In the genomic region with DNA sequence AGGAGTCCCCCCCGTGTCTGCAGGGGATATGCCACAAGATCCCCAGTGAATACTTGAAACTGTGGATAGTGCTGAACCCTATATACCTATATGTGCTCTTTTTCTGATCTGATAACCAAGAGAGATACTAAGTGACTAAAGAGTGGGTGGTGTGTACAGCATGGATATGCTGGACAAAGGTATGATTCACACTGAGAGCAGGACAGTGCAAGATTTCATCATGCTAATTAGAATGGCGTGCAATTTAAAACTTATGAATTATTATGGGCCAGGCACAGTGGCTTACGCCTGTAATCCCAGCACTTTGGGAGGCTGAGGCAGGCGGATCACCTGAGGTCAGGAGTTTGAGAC, we compare ENCODE assay signal across 1 cellular context.
TF ChIP-seq lines count a peak whose summit lies in the region.

No MANE protein-coding gene starts in this region.

TF ChIP-seq in SK-N-SH, 30 proteins besides CTCF, POLR2A, EP300 and RAD21 (continued from another document):
- TF ChIP-seq, protein P1, sequence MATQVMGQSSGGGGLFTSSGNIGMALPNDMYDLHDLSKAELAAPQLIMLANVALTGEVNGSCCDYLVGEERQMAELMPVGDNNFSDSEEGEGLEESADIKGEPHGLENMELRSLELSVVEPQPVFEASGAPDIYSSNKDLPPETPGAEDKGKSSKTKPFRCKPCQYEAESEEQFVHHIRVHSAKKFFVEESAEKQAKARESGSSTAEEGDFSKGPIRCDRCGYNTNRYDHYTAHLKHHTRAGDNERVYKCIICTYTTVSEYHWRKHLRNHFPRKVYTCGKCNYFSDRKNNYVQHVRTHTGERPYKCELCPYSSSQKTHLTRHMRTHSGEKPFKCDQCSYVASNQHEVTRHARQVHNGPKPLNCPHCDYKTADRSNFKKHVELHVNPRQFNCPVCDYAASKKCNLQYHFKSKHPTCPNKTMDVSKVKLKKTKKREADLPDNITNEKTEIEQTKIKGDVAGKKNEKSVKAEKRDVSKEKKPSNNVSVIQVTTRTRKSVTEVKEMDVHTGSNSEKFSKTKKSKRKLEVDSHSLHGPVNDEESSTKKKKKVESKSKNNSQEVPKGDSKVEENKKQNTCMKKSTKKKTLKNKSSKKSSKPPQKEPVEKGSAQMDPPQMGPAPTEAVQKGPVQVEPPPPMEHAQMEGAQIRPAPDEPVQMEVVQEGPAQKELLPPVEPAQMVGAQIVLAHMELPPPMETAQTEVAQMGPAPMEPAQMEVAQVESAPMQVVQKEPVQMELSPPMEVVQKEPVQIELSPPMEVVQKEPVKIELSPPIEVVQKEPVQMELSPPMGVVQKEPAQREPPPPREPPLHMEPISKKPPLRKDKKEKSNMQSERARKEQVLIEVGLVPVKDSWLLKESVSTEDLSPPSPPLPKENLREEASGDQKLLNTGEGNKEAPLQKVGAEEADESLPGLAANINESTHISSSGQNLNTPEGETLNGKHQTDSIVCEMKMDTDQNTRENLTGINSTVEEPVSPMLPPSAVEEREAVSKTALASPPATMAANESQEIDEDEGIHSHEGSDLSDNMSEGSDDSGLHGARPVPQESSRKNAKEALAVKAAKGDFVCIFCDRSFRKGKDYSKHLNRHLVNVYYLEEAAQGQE (IDR thresholded peaks at IDR 0.05; ENCODE audit: low read depth, low read length), result no peak
- no peak for TF ChIP-seq RFX5 (IDR thresholded peaks at IDR 0.05; ENCODE audit: low read length)
- no peak for TF ChIP-seq TEAD4 (IDR thresholded peaks at IDR 0.05; ENCODE audit: borderline replicate concordance, insufficient read depth)
- TF ChIP-seq GATA2 (CRISPR knock-in tag; IDR thresholded peaks at IDR 0.05), result no peak
- no peak for TF ChIP-seq JUND (IDR thresholded peaks at IDR 0.05)
- TF ChIP-seq ELF1 (IDR thresholded peaks at IDR 0.05), result no peak
- no peak for TF ChIP-seq RCOR1 (IDR thresholded peaks at IDR 0.05; ENCODE audit: low read length)
- TF ChIP-seq, protein P2, sequence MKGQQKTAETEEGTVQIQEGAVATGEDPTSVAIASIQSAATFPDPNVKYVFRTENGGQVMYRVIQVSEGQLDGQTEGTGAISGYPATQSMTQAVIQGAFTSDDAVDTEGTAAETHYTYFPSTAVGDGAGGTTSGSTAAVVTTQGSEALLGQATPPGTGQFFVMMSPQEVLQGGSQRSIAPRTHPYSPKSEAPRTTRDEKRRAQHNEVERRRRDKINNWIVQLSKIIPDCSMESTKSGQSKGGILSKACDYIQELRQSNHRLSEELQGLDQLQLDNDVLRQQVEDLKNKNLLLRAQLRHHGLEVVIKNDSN (IDR thresholded peaks at IDR 0.05; ENCODE audit: borderline replicate concordance, low read depth), result no peak
- TF ChIP-seq FOXM1 (IDR thresholded peaks at IDR 0.05; ENCODE audit: low read depth), result no peak
